ENCODE assay signal across 9 cellular contexts in the genomic region with DNA sequence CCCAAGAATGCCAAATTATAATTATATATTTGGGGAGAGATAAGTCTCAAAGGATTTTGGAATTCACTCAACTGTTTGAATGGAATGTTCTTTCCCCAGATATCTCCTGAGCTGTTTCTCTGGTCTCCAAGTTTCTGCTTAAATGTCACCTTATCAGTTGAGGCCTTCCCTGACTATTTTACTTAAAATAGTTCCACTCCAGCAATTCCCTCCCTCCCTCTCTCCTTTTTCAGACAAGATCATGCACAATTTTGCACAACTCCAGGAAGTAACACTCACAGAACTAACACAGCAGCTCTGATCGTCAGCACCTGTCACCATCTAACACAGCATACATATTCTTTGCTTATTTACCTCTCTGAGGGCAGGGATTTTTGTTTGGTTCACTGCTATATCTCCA. TPM values are rescaled to one million over a fixed set of nuclear protein-coding genes. Genes with fewer than 3 reads are reported as not detected.
DNase-seq lines count a peak whose midpoint lies in the region; ATAC-seq and TF ChIP-seq lines count a peak whose summit lies in the region.
"Had no signal": no experiment of that assay in that cellular context is flagged by ENCODE, and none has a peak within 500 bp of the region (broad histone marks: within the 10 kb centered on the region; RNA-seq: fewer than 3 reads in every experiment).

No MANE protein-coding gene starts in this region.

- no peaks in the 10 kb centered on the region for H4K20me1 ChIP-seq in mammary epithelial cell (ENCODE audit: insufficient read depth, low read length)

- no peaks in the 10 kb centered on the region for H3K9me3 Mint-ChIP-seq in MCF 10A (ENCODE audit: unreplicated experiment)
- H3K9me3 Mint-ChIP-seq in activated CD8-positive, alpha-beta T cell treated with anti-CD3 and anti-CD28 coated beads for 36 hours, result peaks cover 3% of the 10 kb centered on the region

- H3K4me1 Mint-ChIP-seq in MCF 10A (ENCODE audit: insufficient read depth, unreplicated experiment), result peaks cover 63% of the 10 kb centered on the region
- peaks cover 78% of the 10 kb centered on the region for H3K4me1 Mint-ChIP-seq in activated CD8-positive, alpha-beta T cell treated with anti-CD3 and anti-CD28 coated beads for 36 hours (ENCODE audit: low read depth)

- in situ Hi-C loops in mammary epithelial cell (cut with MboI; ENCODE audit: low sequenced_read_pairs in 2 of 2), result loop anchor here in 1 of 2 donors (25.0 kb wide), 2 partner anchors 346 to 746 kb away; no protein-coding TSS in a partner anchor

- H3K4me3 ChIP-seq in mammary epithelial cell (replicated peaks in 1 of 3; ENCODE audit: insufficient read depth in 1 of 3, low read depth in 2 of 3, low read length in 3 of 3) (no peak overlapping the region), upper lobe of right lung (no peak overlapping the region)
- H3K4me3 ChIP-seq: SJSA1 had no signal

- H3K4me1 ChIP-seq in mammary epithelial cell (ENCODE audit: insufficient read depth, low read length) (peaks cover 47% of the 10 kb centered on the region), upper lobe of right lung (peaks cover 76% of the 10 kb centered on the region)

- no peak for DNase-seq in MCF 10A (ENCODE audit: unreplicated experiment)
- DNase-seq in mammary epithelial cell, result no peak
- DNase-seq in activated CD8-positive, alpha-beta T cell treated with anti-CD3 and anti-CD28 coated beads for 36 hours, result no peak
- DNase-seq in kidney tubule cell (ENCODE audit: low spot score), result peak; percentile 17
- no peak for DNase-seq in upper lobe of right lung
- no peak for DNase-seq in HK-2 (ENCODE audit: unreplicated experiment)

- H3K27me3 ChIP-seq in mammary epithelial cell (ENCODE audit: insufficient read depth, low read length), result no peaks in the 10 kb centered on the region
- no peaks in the 10 kb centered on the region for H3K27me3 ChIP-seq in upper lobe of right lung
- H3K27me3 ChIP-seq: SJSA1 had no signal

- H3K36me3 ChIP-seq in mammary epithelial cell (ENCODE audit: insufficient read depth, low read length), result no peaks in the 10 kb centered on the region
- H3K36me3 ChIP-seq in upper lobe of right lung, result no peaks in the 10 kb centered on the region

- no peak for ATAC-seq in activated CD8-positive, alpha-beta T cell treated with anti-CD3 and anti-CD28 coated beads for 36 hours
- ATAC-seq in upper lobe of right lung (peak; percentile 50), HG02610 (IDR thresholded peaks at IDR 0.05; ENCODE audit: unreplicated experiment) (no peak), GM19023 (IDR thresholded peaks at IDR 0.05; ENCODE audit: unreplicated experiment) (no peak)

- no peaks in the 10 kb centered on the region for H3K9me3 ChIP-seq in mammary epithelial cell (replicated peaks; ENCODE audit: insufficient read depth, low read length)
- no peaks in the 10 kb centered on the region for H3K9me3 ChIP-seq in upper lobe of right lung
- H3K9me3 ChIP-seq: SJSA1 had no signal

- no peak overlapping the region for H3K4me2 ChIP-seq in mammary epithelial cell (ENCODE audit: insufficient read depth, low read depth, low read length)

- POLR2A ChIA-PET in MCF 10A (lab: Yijun Ruan, JAX), result interaction anchor here (1.0 to 10.8 kb wide), 25 partner anchors 9 to 752 kb away, joined by 3 to 198 read pairs (median 6); a partner anchor contains a TSS
- POLR2A ChIA-PET in activated CD8-positive, alpha-beta T cell treated with anti-CD3 and anti-CD28 coated beads for 36 hours (lab: Charles Lee), result interaction anchor here (1.0 to 7.2 kb wide), 3 partner anchors 9 to 354 kb away, joined by 3 to 105 read pairs (median 16); a partner anchor contains a TSS

- peaks cover 68% of the 10 kb centered on the region for H3K36me3 Mint-ChIP-seq in MCF 10A (ENCODE audit: insufficient read depth, unreplicated experiment)
- H3K36me3 Mint-ChIP-seq in activated CD8-positive, alpha-beta T cell treated with anti-CD3 and anti-CD28 coated beads for 36 hours (ENCODE audit: low read depth), result peaks cover 71% of the 10 kb centered on the region

- H3K27me3 Mint-ChIP-seq in MCF 10A (ENCODE audit: insufficient read depth, unreplicated experiment), result no peaks in the 10 kb centered on the region
- no peaks in the 10 kb centered on the region for H3K27me3 Mint-ChIP-seq in activated CD8-positive, alpha-beta T cell treated with anti-CD3 and anti-CD28 coated beads for 36 hours

- peak overlapping the region; percentile 90 for H3K27ac Mint-ChIP-seq in MCF 10A (ENCODE audit: low read depth, unreplicated experiment)
- H3K27ac Mint-ChIP-seq in activated CD8-positive, alpha-beta T cell treated with anti-CD3 and anti-CD28 coated beads for 36 hours, result peak overlapping the region; percentile 94

- CTCF ChIA-PET in MCF 10A (lab: Yijun Ruan, JAX), result interaction anchor here (0.8 to 2.0 kb wide), 3 partner anchors 322 to 759 kb away, joined by 3 to 5 read pairs (median 3); no protein-coding TSS in a partner anchor
- CTCF ChIA-PET in mammary epithelial cell (lab: Charles Lee; ENCODE audit: low non-redundant PET), result interaction anchor here (0.5 to 0.6 kb wide), 2 partner anchors 8 to 44 kb away, joined by 3 read pairs; no protein-coding TSS in a partner anchor
- CTCF ChIA-PET in activated CD8-positive, alpha-beta T cell treated with anti-CD3 and anti-CD28 coated beads for 36 hours (lab: Charles Lee), result interaction anchor here (1.1 to 2.7 kb wide), 5 partner anchors 12 to 751 kb away, joined by 3 to 10 read pairs (median 6); a partner anchor contains a TSS

- dilution Hi-C loops in mammary epithelial cell (cut with HindIII; ENCODE audit: low sequenced_read_pairs), result loop anchor here (5.0 kb wide), 1 partner anchor 56 kb away; no protein-coding TSS in a partner anchor

- no peak for TF ChIP-seq CTCF in MCF 10A (IDR thresholded peaks at IDR 0.05; ENCODE audit: unreplicated experiment)
- no peak for TF ChIP-seq CTCF in mammary epithelial cell (conservative IDR thresholded peaks at IDR 0.05 in 1 of 2, IDR thresholded peaks at IDR 0.05 in 1 of 2; ENCODE audit: extremely low read depth in 1 of 2, insufficient read depth in 1 of 2, low read depth in 1 of 2, low read length in 2 of 2)
- no peak for TF ChIP-seq CTCF in activated CD8-positive, alpha-beta T cell treated with anti-CD3 and anti-CD28 coated beads for 36 hours (IDR thresholded peaks at IDR 0.05)
- TF ChIP-seq CTCF in upper lobe of right lung (IDR thresholded peaks at IDR 0.05), result no peak

- no TSS peak for BruUV-seq in MCF 10A (replicated peaks; lab: Mats Ljungman, UMichigan)
- no TSS peak for BruUV-seq in mammary epithelial cell (replicated peaks; lab: Mats Ljungman, UMichigan)

- WGBS in mammary epithelial cell (ENCODE audit: low coverage, missing lambda C conversion rate), result no CpG with 5 or more reads among the region's 1 CpG

- no peak overlapping the region for H3K27ac ChIP-seq in mammary epithelial cell (ENCODE audit: insufficient read depth, low read depth, low read length)
- peak overlapping the region; percentile 61 for H3K27ac ChIP-seq in upper lobe of right lung
- H3K27ac ChIP-seq: SJSA1 had no signal

- peaks cover 95% of the 10 kb centered on the region for H3K79me2 ChIP-seq in mammary epithelial cell (ENCODE audit: insufficient read depth, low read length)

- intact Hi-C loops in MCF 10A (cut with micrococcal nuclease) (no loop called here), mammary epithelial cell (cut with micrococcal nuclease) (no loop called here), upper lobe of right lung (cut with DNase I) (no loop called here)
- intact Hi-C loops in activated CD8-positive, alpha-beta T cell treated with anti-CD3 and anti-CD28 coated beads for 36 hours (cut with micrococcal nuclease), result loop anchor here (5.0 to 10.0 kb wide), 3 partner anchors 76 to 1312 kb away; a partner anchor contains a TSS

- peak overlapping the region; percentile 36 for H3K4me3 Mint-ChIP-seq in MCF 10A (ENCODE audit: unreplicated experiment)
- peak overlapping the region; percentile 97 for H3K4me3 Mint-ChIP-seq in activated CD8-positive, alpha-beta T cell treated with anti-CD3 and anti-CD28 coated beads for 36 hours

- no peak overlapping the region for H2AFZ ChIP-seq in mammary epithelial cell (ENCODE audit: low read depth, low read length)

- no peak overlapping the region for H3K9ac ChIP-seq in mammary epithelial cell (ENCODE audit: insufficient read depth, low read length)

RNA-seq across cellular contexts. Expression of a gene that starts 12.5 kb away (rescaled TPM):
- total RNA-seq in MCF 10A (2022) (128 and 129 TPM in 2 replicates), mammary epithelial cell (10 to 100 TPM; 26.8 to 68.2 TPM), upper lobe of right lung (163 TPM)
- 24.8 TPM for polyA plus RNA-seq in mammary epithelial cell
- 70.4 TPM for polyA minus RNA-seq in mammary epithelial cell
- total RNA-seq in activated CD8-positive, alpha-beta T cell treated with anti-CD3 and anti-CD28 coated beads for 36 hours, result 100 to 1,000 TPM; 197 to 200 TPM
